ENCODE assay signal across 1 cellular context in the genomic region with DNA sequence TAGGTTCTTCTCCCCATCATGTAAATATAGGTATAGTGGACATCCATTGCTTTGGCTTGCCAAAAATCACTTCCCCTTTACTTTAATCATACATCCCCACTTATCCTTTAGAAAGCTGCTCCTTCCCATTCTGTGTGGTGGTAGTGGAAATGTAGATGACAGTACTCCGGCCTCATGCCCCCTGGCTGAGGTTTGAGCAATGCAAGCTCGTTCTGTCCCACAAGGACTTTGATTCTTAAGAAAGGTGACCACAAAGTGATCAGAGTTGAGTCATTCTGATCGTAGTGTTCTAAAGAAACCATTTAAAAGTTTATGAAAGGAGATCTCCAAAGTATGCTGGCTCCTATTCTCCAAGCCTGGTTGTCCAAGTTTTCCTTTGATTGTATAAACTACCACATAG.
TF ChIP-seq lines count a peak whose summit lies in the region.

No MANE protein-coding gene starts in this region.

TF ChIP-seq in HepG2, 621 proteins besides CTCF, POLR2A, EP300 and RAD21:
- TF ChIP-seq FOXA1 (IDR thresholded peaks at IDR 0.05) = no peak
- no peak for TF ChIP-seq FOXA1 (CRISPR knock-in tag; IDR thresholded peaks at IDR 0.05)
- TF ChIP-seq ZNF7 (CRISPR knock-in tag; IDR thresholded peaks at IDR 0.05) = 0 out of 2 replicates have a peak, but pooled peaks have one; percentile 61
TF ChIP-seq in HepG2: peak in this region for 1.
